ENCODE assay signal across 11 cellular contexts in genomic region chr7:100352230-100352781, GRCh38. TPM values are rescaled to one million over a fixed set of nuclear protein-coding genes. Genes with fewer than 3 reads are reported as not detected.
DNase-seq lines count a peak whose midpoint lies in the region; ATAC-seq and TF ChIP-seq lines count a peak whose summit lies in the region.
"Not testable (repeated sequence)": the region's sequence is repeated elsewhere in the genome, so short reads cannot be mapped to it uniquely, and the experiment has no call there.
"Had no signal": no experiment of that assay in that cellular context is flagged by ENCODE, and none has a peak within 500 bp of the region (broad histone marks: within the 10 kb centered on the region; RNA-seq: fewer than 3 reads in every experiment).

No MANE protein-coding gene starts in this region.

- H3K14ac ChIP-seq in neuronal stem cell (ENCODE audit: low read length) = not testable (repeated sequence)

- H4K91ac ChIP-seq in neuronal stem cell (ENCODE audit: low read depth, low read length, poor library complexity) = not testable (repeated sequence)

- H2BK15ac ChIP-seq in neuronal stem cell (ENCODE audit: low read length) = not testable (repeated sequence)

- not testable (repeated sequence) for H2BK12ac ChIP-seq in neuronal stem cell (ENCODE audit: low read length)

- H3K4me3 ChIP-seq in CD8-positive, alpha-beta T cell (ENCODE audit: low read depth, low read length) = peak overlapping the region; percentile 64
- H3K4me3 ChIP-seq in Panc1 (ENCODE audit: low read depth in 2 of 2, low read length in 2 of 2); neuronal stem cell (ENCODE audit: low read length in 2 of 2): not testable (repeated sequence)
- peak overlapping the region; percentile 7 for H3K4me3 ChIP-seq in lower lobe of right lung

- H3K36me3 Mint-ChIP-seq in CD8-positive, alpha-beta T cell = peaks cover 62% of the 10 kb centered on the region
- H3K36me3 Mint-ChIP-seq in activated CD8-positive, alpha-beta T cell treated with anti-CD3 and anti-CD28 coated beads for 36 hours (ENCODE audit: low read depth) = peaks cover 57% of the 10 kb centered on the region
- peaks cover 6 to 12% of the 10 kb centered on the region in 2 donors for H3K36me3 Mint-ChIP-seq in activated naive CD4-positive, alpha-beta T cell treated with anti-CD3 and anti-CD28 coated beads, Interleukin-2, amount 50 U/mL, for 72 hours
- H3K36me3 Mint-ChIP-seq in effector memory CD8-positive, alpha-beta T cell (ENCODE audit: insufficient read depth) = peaks cover 84% of the 10 kb centered on the region

- H3K27me3 Mint-ChIP-seq in CD8-positive, alpha-beta T cell (ENCODE audit: low read depth); activated CD8-positive, alpha-beta T cell treated with anti-CD3 and anti-CD28 coated beads for 36 hours; effector memory CD8-positive, alpha-beta T cell; stimulated activated naive CD8-positive, alpha-beta T cell treated with anti-CD3 and anti-CD28 coated beads, Interleukin-15, amount 100 ng/mL, for 72 hours: not testable (repeated sequence)

- H2AK5ac ChIP-seq in neuronal stem cell (ENCODE audit: low read depth, low read length) = not testable (repeated sequence)

- peak overlapping the region; percentile 82 for H3K4me3 Mint-ChIP-seq in CD8-positive, alpha-beta T cell
- peak overlapping the region; percentile 33 for H3K4me3 Mint-ChIP-seq in activated CD8-positive, alpha-beta T cell treated with anti-CD3 and anti-CD28 coated beads for 36 hours
- peak overlapping the region; percentile 91 to 95 for H3K4me3 Mint-ChIP-seq in effector memory CD8-positive, alpha-beta T cell
- peak overlapping the region in 1 of 2 donors; percentile 90 for H3K4me3 Mint-ChIP-seq in stimulated activated naive CD8-positive, alpha-beta T cell treated with anti-CD3 and anti-CD28 coated beads, Interleukin-15, amount 100 ng/mL, for 72 hours

- H2BK120ac ChIP-seq in neuronal stem cell (ENCODE audit: low read depth, low read length) = not testable (repeated sequence)

- peaks cover 35% of the 10 kb centered on the region for H3K4me1 ChIP-seq in CD8-positive, alpha-beta T cell (ENCODE audit: insufficient read depth, low read length)
- not testable (repeated sequence) for H3K4me1 ChIP-seq in Panc1 (ENCODE audit: control insufficient read depth, insufficient read depth, low read length); lower lobe of right lung; neuronal stem cell (ENCODE audit: control insufficient read depth in 2 of 2, insufficient read depth in 1 of 2, low read depth in 1 of 2, low read length in 2 of 2)

- ATAC-seq in CD8-positive, alpha-beta T cell = peak; percentile 83
- ATAC-seq in Panc1 (0 out of 2 replicates have a peak, but pooled peaks have one; percentile 14), lower lobe of right lung (peak; percentile 32 to 36)
- ATAC-seq in activated CD8-positive, alpha-beta T cell treated with anti-CD3 and anti-CD28 coated beads for 36 hours = peak; percentile 73
- peak; percentile 25 to 53 for ATAC-seq in activated naive CD4-positive, alpha-beta T cell treated with anti-CD3 and anti-CD28 coated beads, Interleukin-2, amount 50 U/mL, for 72 hours
- peak; percentile 89 for ATAC-seq in effector memory CD8-positive, alpha-beta T cell (replicated peaks)
- peak; percentile 81 for ATAC-seq in stimulated activated naive CD8-positive, alpha-beta T cell treated with anti-CD3 and anti-CD28 coated beads, Interleukin-15, amount 100 ng/mL, for 72 hours

- not testable (repeated sequence) for H3K9me3 Mint-ChIP-seq in CD8-positive, alpha-beta T cell; activated CD8-positive, alpha-beta T cell treated with anti-CD3 and anti-CD28 coated beads for 36 hours; activated naive CD4-positive, alpha-beta T cell treated with anti-CD3 and anti-CD28 coated beads, Interleukin-2, amount 50 U/mL, for 72 hours; effector memory CD8-positive, alpha-beta T cell; stimulated activated naive CD8-positive, alpha-beta T cell treated with anti-CD3 and anti-CD28 coated beads, Interleukin-15, amount 100 ng/mL, for 72 hours

- intact Hi-C loops in CD8-positive, alpha-beta T cell (cut with DNase I, micrococcal nuclease); Panc1 (cut with micrococcal nuclease; ENCODE audit: unreplicated experiment); activated CD8-positive, alpha-beta T cell treated with anti-CD3 and anti-CD28 coated beads for 36 hours (cut with micrococcal nuclease); lower lobe of right lung (cut with DNase I): not testable (repeated sequence)

- peak overlapping the region; percentile 89 for H3K27ac Mint-ChIP-seq in CD8-positive, alpha-beta T cell
- peak overlapping the region; percentile 89 for H3K27ac Mint-ChIP-seq in activated CD8-positive, alpha-beta T cell treated with anti-CD3 and anti-CD28 coated beads for 36 hours
- peak overlapping the region in 1 of 2 donors; percentile 75 for H3K27ac Mint-ChIP-seq in activated naive CD4-positive, alpha-beta T cell treated with anti-CD3 and anti-CD28 coated beads, Interleukin-2, amount 50 U/mL, for 72 hours
- peak overlapping the region; percentile 94 for H3K27ac Mint-ChIP-seq in effector memory CD8-positive, alpha-beta T cell
- peak overlapping the region; percentile 33 to 86 for H3K27ac Mint-ChIP-seq in stimulated activated naive CD8-positive, alpha-beta T cell treated with anti-CD3 and anti-CD28 coated beads, Interleukin-15, amount 100 ng/mL, for 72 hours

- H3K9me3 ChIP-seq in CD8-positive, alpha-beta T cell (ENCODE audit: low read length); Panc1 (ENCODE audit: control insufficient read depth, insufficient read depth, low read depth, low read length); lower lobe of right lung; neuronal stem cell (replicated peaks in 1 of 2; ENCODE audit: control insufficient read depth in 2 of 2, insufficient read depth in 1 of 2, low read depth in 1 of 2, low read length in 2 of 2): not testable (repeated sequence)

- not testable (repeated sequence) for H2BK5ac ChIP-seq in neuronal stem cell (ENCODE audit: low read length)

- peaks cover 30% of the 10 kb centered on the region for H3K4me1 Mint-ChIP-seq in CD8-positive, alpha-beta T cell (ENCODE audit: low read depth)
- H3K4me1 Mint-ChIP-seq in activated CD8-positive, alpha-beta T cell treated with anti-CD3 and anti-CD28 coated beads for 36 hours (ENCODE audit: low read depth) = peaks cover 39% of the 10 kb centered on the region
- peaks cover 28 to 32% of the 10 kb centered on the region in 2 donors for H3K4me1 Mint-ChIP-seq in effector memory CD8-positive, alpha-beta T cell (ENCODE audit: low read depth in 2 of 2)
- peaks cover 53% of the 10 kb centered on the region for H3K4me1 Mint-ChIP-seq in stimulated activated naive CD8-positive, alpha-beta T cell treated with anti-CD3 and anti-CD28 coated beads, Interleukin-15, amount 100 ng/mL, for 72 hours

- H2AFZ ChIP-seq in neuronal stem cell (ENCODE audit: low read length) = not testable (repeated sequence)

- H4K8ac ChIP-seq in neuronal stem cell (ENCODE audit: low read depth, low read length) = not testable (repeated sequence)

- CTCF ChIA-PET in CD8-positive, alpha-beta T cell (lab: Charles Lee); Panc1 (lab: Charles Lee): not testable (repeated sequence)
- CTCF ChIA-PET in activated CD8-positive, alpha-beta T cell treated with anti-CD3 and anti-CD28 coated beads for 36 hours (lab: Charles Lee) = interaction anchor here (1.0 to 1.7 kb wide), 2 partner anchors 8 to 55 kb away, joined by 4 to 6 read pairs; no protein-coding TSS in a partner anchor

- POLR2A ChIA-PET in CD8-positive, alpha-beta T cell (lab: Charles Lee); Panc1 (lab: Charles Lee): not testable (repeated sequence)
- POLR2A ChIA-PET in activated CD8-positive, alpha-beta T cell treated with anti-CD3 and anti-CD28 coated beads for 36 hours (lab: Charles Lee) = interaction anchor here (0.5 to 4.3 kb wide), 3 partner anchors 13 to 276 kb away, joined by 3 to 26 read pairs (median 3); no protein-coding TSS in a partner anchor

- H3K23ac ChIP-seq in neuronal stem cell (ENCODE audit: low read depth, low read length, poor library complexity) = peak overlapping the region; percentile 80

- BruUV-seq in Panc1 (replicated peaks; lab: Mats Ljungman, UMichigan) = not testable (repeated sequence)

- in situ Hi-C loops in Panc1 (cut with HindIII; ENCODE audit: low pct_unique_long_range_greater_than_20kb, low sequenced_read_pairs) = not testable (repeated sequence)

- H3K4me2 ChIP-seq in neuronal stem cell (ENCODE audit: insufficient read depth, low read length, poor library complexity, severe bottlenecking) = not testable (repeated sequence)

- not testable (repeated sequence) for H3K4ac ChIP-seq in neuronal stem cell (ENCODE audit: low read length)

- not testable (repeated sequence) for H3K79me1 ChIP-seq in neuronal stem cell (ENCODE audit: low read depth, low read length)

- peaks cover 46% of the 10 kb centered on the region for H3K36me3 ChIP-seq in CD8-positive, alpha-beta T cell (ENCODE audit: insufficient read depth, low read length)
- H3K36me3 ChIP-seq in Panc1 (ENCODE audit: control insufficient read depth, insufficient read depth, low read length) = peaks cover 23% of the 10 kb centered on the region
- peaks cover 95% of the 10 kb centered on the region for H3K36me3 ChIP-seq in lower lobe of right lung
- H3K36me3 ChIP-seq in neuronal stem cell (replicated peaks in 1 of 2; ENCODE audit: control insufficient read depth in 2 of 2, insufficient read depth in 2 of 2, low read length in 2 of 2) = peaks cover 57 to 89% of the 10 kb centered on the region in 2 donors

- DNase-seq in CD8-positive, alpha-beta T cell = peak in 2 of 7 experiments; percentile 43 to 61
- DNase-seq in Panc1 (ENCODE audit: low read depth, low spot score); activated CD8-positive, alpha-beta T cell treated with anti-CD3 and anti-CD28 coated beads for 36 hours; activated naive CD4-positive, alpha-beta T cell treated with anti-CD3 and anti-CD28 coated beads, Interleukin-2, amount 50 U/mL, for 72 hours (ENCODE audit: low spot score in 2 of 2); lower lobe of right lung; neuronal stem cell (ENCODE audit: low spot score); stimulated activated naive CD8-positive, alpha-beta T cell treated with anti-CD3 and anti-CD28 coated beads, Interleukin-15, amount 100 ng/mL, for 72 hours: not testable (repeated sequence)
- DNase-seq in effector memory CD8-positive, alpha-beta T cell = peak in 2 of 3 experiments; percentile 35 to 38

- TF ChIP-seq CTCF in CD8-positive, alpha-beta T cell (IDR thresholded peaks at IDR 0.05); Panc1 (IDR thresholded peaks at IDR 0.05); activated CD8-positive, alpha-beta T cell treated with anti-CD3 and anti-CD28 coated beads for 36 hours (IDR thresholded peaks at IDR 0.05); lower lobe of right lung (IDR thresholded peaks at IDR 0.05): not testable (repeated sequence)

- H3K27me3 ChIP-seq in CD8-positive, alpha-beta T cell (ENCODE audit: insufficient read depth, low read length); Panc1 (ENCODE audit: control insufficient read depth, insufficient read depth, low read length); lower lobe of right lung (ENCODE audit: low read depth); neuronal stem cell (ENCODE audit: control insufficient read depth in 3 of 3, insufficient read depth in 3 of 3, low read depth in 1 of 3, low read length in 3 of 3): not testable (repeated sequence)

- peak overlapping the region; percentile 58 for H3K27ac ChIP-seq in CD8-positive, alpha-beta T cell (ENCODE audit: low read depth, low read length)
- H3K27ac ChIP-seq in Panc1 (ENCODE audit: low read length); lower lobe of right lung; neuronal stem cell (replicated peaks; ENCODE audit: low read length): not testable (repeated sequence)

- WGBS in neuronal stem cell (ENCODE audit: extremely low coverage in 2 of 2, insufficient read length in 2 of 2, insufficient replicate concordance in 1 of 2), 2 donors = no CpG with 5 or more reads among the region's 18 CpGs

- H3K18ac ChIP-seq in neuronal stem cell (ENCODE audit: low read length) = not testable (repeated sequence)

- not testable (repeated sequence) for H3K9ac ChIP-seq in neuronal stem cell (ENCODE audit: low read depth, low read length, poor library complexity)

RNA-seq across cellular contexts. Expression of gene PILRB, which starts 5.6 kb away (rescaled TPM):
- 10 to 100 TPM; 73.6 to 84.3 TPM for total RNA-seq in CD8-positive, alpha-beta T cell
- total RNA-seq in Panc1 (2021; ENCODE audit: unreplicated experiment) (73.2 TPM), lower lobe of right lung (35.9 TPM)
- polyA plus RNA-seq in Panc1 (2012; ENCODE audit: insufficient read length) = 43.4 TPM
- 10 to 100 TPM; 43.7 to 46.8 TPM for total RNA-seq in activated CD8-positive, alpha-beta T cell treated with anti-CD3 and anti-CD28 coated beads for 36 hours
- total RNA-seq in activated naive CD4-positive, alpha-beta T cell treated with anti-CD3 and anti-CD28 coated beads, Interleukin-2, amount 50 U/mL, for 72 hours = 100 to 1,000 TPM in 1 of 2 donors, 10 to 100 TPM in 1; 41.0 to 103 TPM
- 19.3 TPM for polyA plus RNA-seq in neuronal stem cell (2013, experiment 1 of 2)
- 18.7 TPM for polyA plus RNA-seq in neuronal stem cell (2013, experiment 2 of 2)

RNA-seq across cellular contexts. Expression of gene PILRA, which starts 21.0 kb away (rescaled TPM):
- total RNA-seq in CD8-positive, alpha-beta T cell = 10 to 100 TPM in 1 of 2 experiments, 1 to 10 TPM in 1; 8.9 to 10.2 TPM
- total RNA-seq in Panc1 (2021; ENCODE audit: unreplicated experiment) = 4.8 TPM
- polyA plus RNA-seq in Panc1 (2012; ENCODE audit: insufficient read length) = 2.6 TPM
- 1 to 10 TPM; 5.8 to 6.6 TPM for total RNA-seq in activated CD8-positive, alpha-beta T cell treated with anti-CD3 and anti-CD28 coated beads for 36 hours
- total RNA-seq in activated naive CD4-positive, alpha-beta T cell treated with anti-CD3 and anti-CD28 coated beads, Interleukin-2, amount 50 U/mL, for 72 hours = 10 to 100 TPM in 1 of 2 donors, under 1 TPM in 1; 0.84 to 11.5 TPM
- total RNA-seq in lower lobe of right lung = 48.7 TPM
- 4.9 TPM for polyA plus RNA-seq in neuronal stem cell (2013, experiment 1 of 2)
- 5.1 TPM for polyA plus RNA-seq in neuronal stem cell (2013, experiment 2 of 2)

RNA-seq across cellular contexts. Expression of gene SPDYE3, which starts 44.8 kb away (rescaled TPM):
- total RNA-seq in CD8-positive, alpha-beta T cell = not detected
- total RNA-seq in Panc1 (2021; ENCODE audit: unreplicated experiment) (not detected), lower lobe of right lung (not detected)
- polyA plus RNA-seq in Panc1 (2012; ENCODE audit: insufficient read length) = 5.5 TPM
- total RNA-seq in activated CD8-positive, alpha-beta T cell treated with anti-CD3 and anti-CD28 coated beads for 36 hours = not detected
- not detected for total RNA-seq in activated naive CD4-positive, alpha-beta T cell treated with anti-CD3 and anti-CD28 coated beads, Interleukin-2, amount 50 U/mL, for 72 hours
- polyA plus RNA-seq in neuronal stem cell (2013, experiment 1 of 2) = not detected
- not detected for polyA plus RNA-seq in neuronal stem cell (2013, experiment 2 of 2)
- total RNA-seq: H7, MCF 10A, OCI-LY7 had no signal

Comparison
In these comparisons a context has a peak if more than half of its experiments do, and no peak if none do; other contexts are left out.
1. ATAC-seq: peak in every context shown above with its lines; median percentile 89 in effector memory CD8-positive, alpha-beta T cell; 83 in CD8-positive, alpha-beta T cell; 81 in stimulated activated naive CD8-positive, alpha-beta T cell treated with anti-CD3 and anti-CD28 coated beads, Interleukin-15, amount 100 ng/mL, for 72 hours; 73 in activated CD8-positive, alpha-beta T cell treated with anti-CD3 and anti-CD28 coated beads for 36 hours; 39 in activated naive CD4-positive, alpha-beta T cell treated with anti-CD3 and anti-CD28 coated beads, Interleukin-2, amount 50 U/mL, for 72 hours; 34 in lower lobe of right lung; 14 in Panc1.